In genomic region chr1:15525043-15525958, GRCh38 we compare ENCODE assay signal across 8 cellular contexts. TPM values are rescaled to one million over a fixed set of nuclear protein-coding genes. Genes with fewer than 3 reads are reported as not detected.
A peak's percentile ranks its signal among the peaks of the same experiment; 100 is the strongest.
DNase-seq lines count a peak whose midpoint lies in the region; ATAC-seq and TF ChIP-seq lines count a peak whose summit lies in the region.

No MANE protein-coding gene starts in this region.

- TF ChIP-seq CTCF in Peyer's patch (IDR thresholded peaks at IDR 0.05) (no peak), GM10248 (IDR thresholded peaks at IDR 0.05; ENCODE audit: control extremely low read depth, extremely low read depth, low read depth, missing control alignments) (no peak)

- no peaks in the 10 kb centered on the region for H3K27me3 ChIP-seq in Peyer's patch

- ATAC-seq in GM18499 (IDR thresholded peaks at IDR 0.05; ENCODE audit: insufficient read depth, unreplicated experiment) (peak; percentile 26), HG03039 (IDR thresholded peaks at IDR 0.05; ENCODE audit: unreplicated experiment) (peak; percentile 37), left colon (peak; percentile 63)
- ATAC-seq in stimulated activated memory B cell treated with anti-CD40 and anti-IgM and Interleukin-4, amounts not matched to agents 10 μg/mL and 1 μg/mL and 100 μg/mL, for 72 hours: peak; percentile 81

- H3K4me3 ChIP-seq in Peyer's patch: peak overlapping the region; percentile 56 to 78 (median 74)

- peaks cover 2% of the 10 kb centered on the region for H3K36me3 Mint-ChIP-seq in stimulated activated memory B cell treated with anti-CD40 and anti-IgM and Interleukin-4, amounts not matched to agents 10 μg/mL and 1 μg/mL and 100 μg/mL, for 72 hours

- H3K27ac ChIP-seq in Peyer's patch (peak overlapping the region; percentile 93 to 99 (median 96)), caudate nucleus (ENCODE audit: low read depth, low read length) (peak overlapping the region; percentile 100)

- TF ChIP-seq POLR2A in Peyer's patch (IDR thresholded peaks at IDR 0.05): peak; percentile 21 to 62

- POLR2A ChIA-PET in GM10248 (lab: Yijun Ruan, JAX): no interaction called here

- H3K9me3 ChIP-seq in Peyer's patch: no peaks in the 10 kb centered on the region

- peaks cover 0 to under 1% (median 0%) of the 10 kb centered on the region in 3 donors for H3K36me3 ChIP-seq in Peyer's patch

- peak overlapping the region; percentile 92 for H3K27ac Mint-ChIP-seq in stimulated activated memory B cell treated with anti-CD40 and anti-IgM and Interleukin-4, amounts not matched to agents 10 μg/mL and 1 μg/mL and 100 μg/mL, for 72 hours

- peak overlapping the region; percentile 85 for H3K4me3 Mint-ChIP-seq in stimulated activated memory B cell treated with anti-CD40 and anti-IgM and Interleukin-4, amounts not matched to agents 10 μg/mL and 1 μg/mL and 100 μg/mL, for 72 hours

- intact Hi-C loops in left colon (cut with DNase I, micrococcal nuclease): no loop called here

- peaks cover 46% of the 10 kb centered on the region for H3K4me1 Mint-ChIP-seq in stimulated activated memory B cell treated with anti-CD40 and anti-IgM and Interleukin-4, amounts not matched to agents 10 μg/mL and 1 μg/mL and 100 μg/mL, for 72 hours

- DNase-seq in A172 (ENCODE audit: low spot score) (peak; percentile 85), Peyer's patch (peak; percentile 20 to 100 (median 100)), caudate nucleus (lab: John Stamatoyannopoulos, UW) (peak in 5 of 61 donors; percentile 5 to 62 (median 41)), left colon (peak; percentile 100), GM10248 (ENCODE audit: extremely low spot score) (no peak)

- H3K27me3 Mint-ChIP-seq in stimulated activated memory B cell treated with anti-CD40 and anti-IgM and Interleukin-4, amounts not matched to agents 10 μg/mL and 1 μg/mL and 100 μg/mL, for 72 hours: no peaks in the 10 kb centered on the region

- peaks cover 0 to 31% (median 5%) of the 10 kb centered on the region in 4 donors for H3K4me1 ChIP-seq in Peyer's patch

- CTCF ChIA-PET in GM10248 (lab: Yijun Ruan, JAX): no interaction called here

- no peaks in the 10 kb centered on the region for H3K9me3 Mint-ChIP-seq in stimulated activated memory B cell treated with anti-CD40 and anti-IgM and Interleukin-4, amounts not matched to agents 10 μg/mL and 1 μg/mL and 100 μg/mL, for 72 hours

RNA-seq across cellular contexts. Expression of gene CASP9, which starts 1.3 kb away (rescaled TPM):
- total RNA-seq in A172 (2014; rRNA removed; shearing (Covaris generic)): 8.0 and 8.6 TPM in 2 replicates
- total RNA-seq in Peyer's patch: 10 to 100 TPM in 3 of 4 donors, 1 to 10 TPM in 1; 7.4 to 34.0 (median 26.2) TPM
- 10 to 100 TPM in 1 of 2 donors, 1 to 10 TPM in 1; 9.9 to 16.9 TPM for total RNA-seq in left colon

RNA-seq across cellular contexts. Expression of gene DNAJC16, which starts 1.3 kb away (rescaled TPM):
- 8.7 and 14.5 TPM in 2 replicates for total RNA-seq in A172 (2014; rRNA removed; shearing (Covaris generic))
- total RNA-seq in Peyer's patch: 10 to 100 TPM; 20.8 to 64.4 (median 31.8) TPM
- 10 to 100 TPM; 23.5 to 26.5 TPM for total RNA-seq in left colon

RNA-seq across cellular contexts. Expression of gene CELA2B, which starts 49.4 kb away (rescaled TPM):
- total RNA-seq in A172 (2014; rRNA removed; shearing (Covaris generic)): not detected in 2 replicates
- not detected for total RNA-seq in Peyer's patch
- total RNA-seq in left colon: not detected

RNA-seq across cellular contexts. Expression of gene AGMAT, which starts 59.5 kb away (rescaled TPM):
- not detected in 2 replicates for total RNA-seq in A172 (2014; rRNA removed; shearing (Covaris generic))
- 10 to 100 TPM; 15.7 to 45.4 (median 39.6) TPM for total RNA-seq in Peyer's patch
- 10 to 100 TPM; 18.4 to 25.1 TPM for total RNA-seq in left colon

Comparison
In these comparisons a context has a peak if more than half of its experiments do, and no peak if none do; other contexts are left out.
1. ATAC-seq: peak in every context shown above with its lines; median percentile 81 in stimulated activated memory B cell treated with anti-CD40 and anti-IgM and Interleukin-4, amounts not matched to agents 10 μg/mL and 1 μg/mL and 100 μg/mL, for 72 hours; 63 in left colon; 37 in HG03039; 26 in GM18499.